ENCODE assay signal across 1 cellular context in the genomic region with DNA sequence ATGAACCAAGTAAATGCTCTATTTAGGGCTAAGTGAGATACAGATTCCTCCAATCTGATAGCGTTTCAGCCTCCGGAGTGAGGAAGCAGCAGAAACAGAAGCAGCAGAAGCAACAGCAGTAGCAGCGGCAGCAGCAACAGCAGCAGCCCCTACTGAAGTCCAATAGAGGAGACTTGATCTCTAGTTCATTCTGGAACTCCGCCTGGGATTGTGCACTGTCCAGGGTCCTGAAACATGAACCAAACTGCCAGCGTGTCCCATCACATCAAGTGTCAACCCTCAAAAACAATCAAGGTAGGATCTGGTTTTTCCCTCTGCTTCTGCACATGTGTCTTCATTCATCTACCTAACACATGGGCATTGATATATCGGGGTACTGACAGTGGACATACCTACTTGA.
TF ChIP-seq lines count a peak whose summit lies in the region.

TSS of gene DPP10 (plus strand) at position 97 of the 400 bp plus-strand sequence.

TF ChIP-seq in HepG2, 621 proteins besides CTCF, POLR2A, EP300 and RAD21 (continued from another document and continues in another):
- TF ChIP-seq, protein P1, sequence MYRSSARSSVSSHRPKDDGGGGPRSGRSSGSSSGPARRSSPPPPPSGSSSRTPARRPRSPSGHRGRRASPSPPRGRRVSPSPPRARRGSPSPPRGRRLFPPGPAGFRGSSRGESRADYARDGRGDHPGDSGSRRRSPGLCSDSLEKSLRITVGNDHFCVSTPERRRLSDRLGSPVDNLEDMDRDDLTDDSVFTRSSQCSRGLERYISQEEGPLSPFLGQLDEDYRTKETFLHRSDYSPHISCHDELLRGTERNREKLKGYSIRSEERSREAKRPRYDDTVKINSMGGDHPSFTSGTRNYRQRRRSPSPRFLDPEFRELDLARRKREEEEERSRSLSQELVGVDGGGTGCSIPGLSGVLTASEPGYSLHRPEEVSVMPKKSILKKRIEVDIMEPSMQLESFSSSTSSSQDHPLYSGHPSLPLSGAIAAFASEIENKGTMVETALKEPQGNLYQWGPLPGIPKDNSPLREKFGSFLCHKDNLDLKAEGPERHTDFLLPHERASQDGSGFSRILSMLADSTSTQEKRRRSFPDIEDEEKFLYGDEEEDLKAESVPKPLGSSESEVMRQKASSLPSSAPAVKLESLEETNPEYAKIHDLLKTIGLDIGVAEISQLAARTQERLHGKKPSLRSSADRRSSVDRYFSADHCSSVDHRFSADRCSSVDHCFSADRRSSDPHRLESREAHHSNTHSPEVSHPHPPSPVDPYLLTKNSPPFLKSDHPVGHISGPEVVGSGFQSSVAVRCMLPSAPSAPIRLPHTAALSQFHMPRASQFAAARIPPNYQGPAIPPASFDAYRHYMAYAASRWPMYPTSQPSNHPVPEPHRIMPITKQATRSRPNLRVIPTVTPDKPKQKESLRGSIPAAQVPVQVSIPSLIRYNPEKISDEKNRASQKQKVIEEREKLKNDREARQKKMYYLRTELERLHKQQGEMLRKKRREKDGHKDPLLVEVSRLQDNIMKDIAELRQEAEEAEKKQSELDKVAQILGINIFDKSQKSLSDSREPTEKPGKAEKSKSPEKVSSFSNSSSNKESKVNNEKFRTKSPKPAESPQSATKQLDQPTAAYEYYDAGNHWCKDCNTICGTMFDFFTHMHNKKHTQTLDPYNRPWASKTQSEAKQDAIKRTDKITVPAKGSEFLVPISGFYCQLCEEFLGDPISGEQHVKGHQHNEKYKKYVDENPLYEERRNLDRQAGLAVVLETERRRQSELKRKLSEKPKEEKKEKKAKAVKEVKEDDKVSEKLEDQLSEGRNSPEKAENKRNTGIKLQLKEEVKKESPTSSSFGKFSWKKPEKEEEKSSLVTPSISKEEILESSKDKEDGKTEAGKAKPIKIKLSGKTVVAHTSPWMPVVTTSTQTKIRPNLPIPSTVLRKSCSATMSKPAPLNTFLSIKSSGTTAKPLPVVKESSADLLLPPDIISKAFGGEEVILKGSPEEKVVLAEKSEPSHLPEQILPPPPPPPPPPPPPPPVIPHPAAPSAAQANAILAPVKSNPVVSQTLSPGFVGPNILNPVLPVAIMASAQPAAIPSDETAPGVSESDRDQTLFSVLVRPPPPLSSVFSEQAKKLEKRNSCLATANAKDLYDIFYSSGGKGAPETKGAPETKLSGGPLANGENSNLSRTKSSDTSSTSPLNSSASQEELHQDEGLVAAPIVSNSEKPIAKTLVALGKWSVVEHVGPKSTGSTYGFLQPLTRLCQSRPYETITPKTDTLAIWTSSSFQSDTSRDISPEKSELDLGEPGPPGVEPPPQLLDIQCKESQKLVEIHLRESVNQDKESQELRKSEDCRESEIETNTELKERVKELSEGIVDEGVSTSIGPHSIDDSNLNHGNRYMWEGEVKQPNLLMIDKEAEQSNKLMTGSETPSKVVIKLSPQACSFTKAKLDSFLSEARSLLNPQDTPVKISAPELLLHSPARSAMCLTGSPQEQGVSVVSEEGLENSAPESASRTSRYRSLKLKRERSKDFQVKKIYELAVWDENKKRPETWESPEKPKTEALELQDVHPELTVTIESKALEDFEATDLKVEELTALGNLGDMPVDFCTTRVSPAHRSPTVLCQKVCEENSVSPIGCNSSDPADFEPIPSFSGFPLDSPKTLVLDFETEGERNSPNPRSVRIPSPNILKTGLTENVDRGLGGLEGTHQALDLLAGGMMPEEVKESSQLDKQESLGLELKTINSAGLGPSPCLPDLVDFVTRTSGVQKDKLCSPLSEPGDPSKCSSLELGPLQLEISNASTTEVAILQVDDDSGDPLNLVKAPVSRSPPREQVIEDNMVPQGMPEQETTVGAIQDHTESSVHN (CRISPR knock-in tag; IDR thresholded peaks at IDR 0.05): no peak
- TF ChIP-seq, protein P2, sequence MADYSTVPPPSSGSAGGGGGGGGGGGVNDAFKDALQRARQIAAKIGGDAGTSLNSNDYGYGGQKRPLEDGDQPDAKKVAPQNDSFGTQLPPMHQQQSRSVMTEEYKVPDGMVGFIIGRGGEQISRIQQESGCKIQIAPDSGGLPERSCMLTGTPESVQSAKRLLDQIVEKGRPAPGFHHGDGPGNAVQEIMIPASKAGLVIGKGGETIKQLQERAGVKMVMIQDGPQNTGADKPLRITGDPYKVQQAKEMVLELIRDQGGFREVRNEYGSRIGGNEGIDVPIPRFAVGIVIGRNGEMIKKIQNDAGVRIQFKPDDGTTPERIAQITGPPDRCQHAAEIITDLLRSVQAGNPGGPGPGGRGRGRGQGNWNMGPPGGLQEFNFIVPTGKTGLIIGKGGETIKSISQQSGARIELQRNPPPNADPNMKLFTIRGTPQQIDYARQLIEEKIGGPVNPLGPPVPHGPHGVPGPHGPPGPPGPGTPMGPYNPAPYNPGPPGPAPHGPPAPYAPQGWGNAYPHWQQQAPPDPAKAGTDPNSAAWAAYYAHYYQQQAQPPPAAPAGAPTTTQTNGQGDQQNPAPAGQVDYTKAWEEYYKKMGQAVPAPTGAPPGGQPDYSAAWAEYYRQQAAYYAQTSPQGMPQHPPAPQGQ (CRISPR knock-in tag; IDR thresholded peaks at IDR 0.05; ENCODE audit: borderline replicate concordance): no peak
- TF ChIP-seq RBAK (CRISPR knock-in tag; IDR thresholded peaks at IDR 0.05): no peak
- no peak for TF ChIP-seq HES4 (CRISPR knock-in tag; IDR thresholded peaks at IDR 0.05; ENCODE audit: borderline replicate concordance)
- no peak for TF ChIP-seq SNRNP70 (IDR thresholded peaks at IDR 0.05; ENCODE audit: low read depth, low read length)
- TF ChIP-seq ZNF552 (CRISPR knock-in tag; IDR thresholded peaks at IDR 0.05; ENCODE audit: borderline replicate concordance): no peak
- TF ChIP-seq NFKB2 (CRISPR knock-in tag; IDR thresholded peaks at IDR 0.05; ENCODE audit: borderline replicate concordance): no peak
- TF ChIP-seq ZNF207 (IDR thresholded peaks at IDR 0.05; ENCODE audit: borderline replicate concordance): no peak
- no peak for TF ChIP-seq MIER3 (CRISPR knock-in tag; IDR thresholded peaks at IDR 0.05; ENCODE audit: borderline replicate concordance)
- TF ChIP-seq NFE2L2 (IDR thresholded peaks at IDR 0.05; ENCODE audit: low read length): no peak
- TF ChIP-seq MNT (IDR thresholded peaks at IDR 0.05): no peak
- no peak for TF ChIP-seq AGO2 (optimal IDR thresholded peaks at IDR 0.05; ENCODE audit: low read depth, low read length)
- no peak for TF ChIP-seq CERS6 (CRISPR knock-in tag; IDR thresholded peaks at IDR 0.05)
- TF ChIP-seq PRPF4 (IDR thresholded peaks at IDR 0.05; ENCODE audit: low read depth, low read length, poor library complexity, severe bottlenecking): no peak
- TF ChIP-seq ATF7 (IDR thresholded peaks at IDR 0.05): no peak
- no peak for TF ChIP-seq ATF7 (CRISPR knock-in tag; IDR thresholded peaks at IDR 0.05)
- TF ChIP-seq ARID2 (CRISPR knock-in tag; IDR thresholded peaks at IDR 0.05; ENCODE audit: borderline replicate concordance): no peak
- TF ChIP-seq RERE (CRISPR knock-in tag; IDR thresholded peaks at IDR 0.05; ENCODE audit: low read depth): no peak
- TF ChIP-seq ZNF776 (CRISPR knock-in tag; IDR thresholded peaks at IDR 0.05): no peak
- TF ChIP-seq HDAC6 (IDR thresholded peaks at IDR 0.05; ENCODE audit: low read depth, low read length): no peak
- no peak for TF ChIP-seq SRSF4 (IDR thresholded peaks at IDR 0.05; ENCODE audit: low read depth, low read length, poor library complexity, severe bottlenecking)
- 0 out of 2 replicates have a peak, but pooled peaks have one; percentile 30 for TF ChIP-seq ZMYM4 (CRISPR knock-in tag; IDR thresholded peaks at IDR 0.05)
- no peak for TF ChIP-seq ZSCAN22 (CRISPR knock-in tag; IDR thresholded peaks at IDR 0.05)
- TF ChIP-seq, protein P3, sequence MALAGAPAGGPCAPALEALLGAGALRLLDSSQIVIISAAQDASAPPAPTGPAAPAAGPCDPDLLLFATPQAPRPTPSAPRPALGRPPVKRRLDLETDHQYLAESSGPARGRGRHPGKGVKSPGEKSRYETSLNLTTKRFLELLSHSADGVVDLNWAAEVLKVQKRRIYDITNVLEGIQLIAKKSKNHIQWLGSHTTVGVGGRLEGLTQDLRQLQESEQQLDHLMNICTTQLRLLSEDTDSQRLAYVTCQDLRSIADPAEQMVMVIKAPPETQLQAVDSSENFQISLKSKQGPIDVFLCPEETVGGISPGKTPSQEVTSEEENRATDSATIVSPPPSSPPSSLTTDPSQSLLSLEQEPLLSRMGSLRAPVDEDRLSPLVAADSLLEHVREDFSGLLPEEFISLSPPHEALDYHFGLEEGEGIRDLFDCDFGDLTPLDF (CRISPR knock-in tag; IDR thresholded peaks at IDR 0.05): no peak
- 0 out of 2 replicates have a peak, but pooled peaks have one; percentile 36 for TF ChIP-seq ZNF547 (CRISPR knock-in tag; IDR thresholded peaks at IDR 0.05)
- TF ChIP-seq NAIF1 (CRISPR knock-in tag; IDR thresholded peaks at IDR 0.05; ENCODE audit: borderline replicate concordance): no peak
- TF ChIP-seq ZBTB21 (CRISPR knock-in tag; IDR thresholded peaks at IDR 0.05): no peak
- 0 out of 2 replicates have a peak, but pooled peaks have one; percentile 57 for TF ChIP-seq ZNF709 (CRISPR knock-in tag; IDR thresholded peaks at IDR 0.05)
- TF ChIP-seq, protein P4, sequence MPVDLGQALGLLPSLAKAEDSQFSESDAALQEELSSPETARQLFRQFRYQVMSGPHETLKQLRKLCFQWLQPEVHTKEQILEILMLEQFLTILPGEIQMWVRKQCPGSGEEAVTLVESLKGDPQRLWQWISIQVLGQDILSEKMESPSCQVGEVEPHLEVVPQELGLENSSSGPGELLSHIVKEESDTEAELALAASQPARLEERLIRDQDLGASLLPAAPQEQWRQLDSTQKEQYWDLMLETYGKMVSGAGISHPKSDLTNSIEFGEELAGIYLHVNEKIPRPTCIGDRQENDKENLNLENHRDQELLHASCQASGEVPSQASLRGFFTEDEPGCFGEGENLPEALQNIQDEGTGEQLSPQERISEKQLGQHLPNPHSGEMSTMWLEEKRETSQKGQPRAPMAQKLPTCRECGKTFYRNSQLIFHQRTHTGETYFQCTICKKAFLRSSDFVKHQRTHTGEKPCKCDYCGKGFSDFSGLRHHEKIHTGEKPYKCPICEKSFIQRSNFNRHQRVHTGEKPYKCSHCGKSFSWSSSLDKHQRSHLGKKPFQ (CRISPR knock-in tag; IDR thresholded peaks at IDR 0.05; ENCODE audit: insufficient replicate concordance): peak; percentile 30
- no peak for TF ChIP-seq KAT2B (IDR thresholded peaks at IDR 0.05; ENCODE audit: borderline replicate concordance, low read depth, low read length)
- TF ChIP-seq MEIS2 (CRISPR knock-in tag; IDR thresholded peaks at IDR 0.05): 0 out of 2 replicates have a peak, but pooled peaks have one; percentile 32
- TF ChIP-seq ZKSCAN1 (IDR thresholded peaks at IDR 0.05; ENCODE audit: low read length): no peak
- no peak for TF ChIP-seq ZNF775 (CRISPR knock-in tag; IDR thresholded peaks at IDR 0.05; ENCODE audit: borderline replicate concordance)
- TF ChIP-seq ZNF83 (CRISPR knock-in tag; IDR thresholded peaks at IDR 0.05; ENCODE audit: borderline replicate concordance): no peak
- TF ChIP-seq ZFY (CRISPR knock-in tag; IDR thresholded peaks at IDR 0.05): no peak
